ENCODE assay signal across 15 cellular contexts in the genomic region with DNA sequence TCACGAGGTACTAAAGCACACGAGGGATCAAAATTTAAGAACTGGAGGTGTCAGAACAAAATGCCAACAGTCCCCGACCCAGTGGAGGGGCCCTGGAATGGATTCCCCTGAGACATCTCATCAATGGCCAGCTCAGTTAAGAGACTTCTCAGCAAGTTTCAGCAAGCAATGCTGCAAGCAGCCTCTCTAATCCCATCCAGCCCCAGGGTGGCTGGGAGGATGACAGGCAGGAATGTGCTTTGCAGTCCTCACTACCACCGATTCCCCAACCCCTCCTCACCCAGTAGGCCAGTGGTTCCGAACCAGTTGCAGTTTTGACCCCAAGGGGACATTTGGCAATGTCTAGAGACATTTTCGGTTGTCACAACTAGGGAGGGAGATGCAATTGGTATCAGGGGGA. TPM values are rescaled to one million over a fixed set of nuclear protein-coding genes. Genes with fewer than 3 reads are reported as not detected.
A peak's percentile ranks its signal among the peaks of the same experiment; 100 is the strongest.
DNase-seq lines count a peak whose midpoint lies in the region; ATAC-seq lines count a peak whose summit lies in the region.
"Had no signal": no experiment of that assay in that cellular context is flagged by ENCODE, and none has a peak within 500 bp of the region (broad histone marks: within the 10 kb centered on the region; RNA-seq: fewer than 3 reads in every experiment).

No MANE protein-coding gene starts in this region.

- peaks cover 55% of the 10 kb centered on the region for H3K36me3 ChIP-seq in HUES48 (ENCODE audit: control insufficient read depth, insufficient read depth, low read length)
- peaks cover 2% of the 10 kb centered on the region for H3K36me3 ChIP-seq in ectodermal cell (ENCODE audit: control insufficient read depth, insufficient read depth, low read length)
- H3K36me3 ChIP-seq in neuronal stem cell (replicated peaks in 1 of 2; ENCODE audit: control insufficient read depth in 2 of 2, insufficient read depth in 2 of 2, low read length in 2 of 2), result peaks cover 10 to 49% of the 10 kb centered on the region in 2 donors

- H3K4me3 ChIP-seq in HUES48 (ENCODE audit: low read depth, low read length), result no peak overlapping the region
- no peak overlapping the region for H3K4me3 ChIP-seq in ectodermal cell (ENCODE audit: insufficient read depth, low read depth, low read length)
- no peak overlapping the region for H3K4me3 ChIP-seq in neuronal stem cell (ENCODE audit: low read length in 2 of 2)
- H3K4me3 ChIP-seq: HAP-1, K562 had no signal

- H2BK15ac ChIP-seq in neuronal stem cell (ENCODE audit: low read length), result no peak overlapping the region

- peaks cover 38% of the 10 kb centered on the region for H3K4me1 ChIP-seq in HUES48 (ENCODE audit: control insufficient read depth, insufficient read depth, low read length)
- H3K4me1 ChIP-seq in ectodermal cell (ENCODE audit: control insufficient read depth, insufficient read depth, low read length), result peaks cover 23% of the 10 kb centered on the region
- peaks cover 6 to 15% of the 10 kb centered on the region in 2 donors for H3K4me1 ChIP-seq in neuronal stem cell (ENCODE audit: control insufficient read depth in 2 of 2, insufficient read depth in 1 of 2, low read depth in 1 of 2, low read length in 2 of 2)

- H3K9ac ChIP-seq in HUES48 (ENCODE audit: low read depth, low read length) (no peak overlapping the region), neuronal stem cell (ENCODE audit: low read depth, low read length, poor library complexity) (no peak overlapping the region)

- no peak overlapping the region for H3K14ac ChIP-seq in neuronal stem cell (ENCODE audit: low read length)

- no peak overlapping the region for H2BK120ac ChIP-seq in neuronal stem cell (ENCODE audit: low read depth, low read length)

- no peak overlapping the region for H3K23ac ChIP-seq in neuronal stem cell (ENCODE audit: low read depth, low read length, poor library complexity)

- H3K4me2 ChIP-seq in neuronal stem cell (ENCODE audit: insufficient read depth, low read length, poor library complexity, severe bottlenecking), result no peak overlapping the region

- H2AK5ac ChIP-seq in neuronal stem cell (ENCODE audit: low read depth, low read length), result no peak overlapping the region

- no peaks in the 10 kb centered on the region for H3K27me3 ChIP-seq in HUES48 (ENCODE audit: control insufficient read depth, insufficient read depth, low read length)
- no peaks in the 10 kb centered on the region for H3K27me3 ChIP-seq in ectodermal cell (ENCODE audit: control insufficient read depth, insufficient read depth, low read length, poor library complexity, severe bottlenecking)
- H3K27me3 ChIP-seq in neuronal stem cell (ENCODE audit: control insufficient read depth in 3 of 3, insufficient read depth in 3 of 3, low read depth in 1 of 3, low read length in 3 of 3), result no peaks in the 10 kb centered on the region

- H4K8ac ChIP-seq in neuronal stem cell (ENCODE audit: low read depth, low read length), result no peak overlapping the region

- 61 to 68% methylated on average over 6 of the region's 6 CpGs for WGBS in ectodermal cell, 2 experiments
- no CpG with 5 or more reads among the region's 6 CpGs for WGBS in neuronal stem cell (ENCODE audit: extremely low coverage in 2 of 2, insufficient read length in 2 of 2, insufficient replicate concordance in 1 of 2), 2 donors

- H2AFZ ChIP-seq in neuronal stem cell (ENCODE audit: low read length), result no peak overlapping the region

- H3K18ac ChIP-seq in neuronal stem cell (ENCODE audit: low read length), result peak overlapping the region; percentile 11

- H2BK5ac ChIP-seq in neuronal stem cell (ENCODE audit: low read length), result no peak overlapping the region

- H3K27ac ChIP-seq in HUES48 (ENCODE audit: low read depth, low read length) (peak overlapping the region; percentile 9), ectodermal cell (ENCODE audit: insufficient read depth, low read depth, low read length, poor library complexity, severe bottlenecking) (peak overlapping the region; percentile 27), neuronal stem cell (replicated peaks; ENCODE audit: low read length) (no peak overlapping the region)
- H3K27ac ChIP-seq: C4-2B, RWPE1 had no signal

- H3K4ac ChIP-seq in neuronal stem cell (ENCODE audit: low read length), result no peak overlapping the region

- peaks cover 6% of the 10 kb centered on the region for H3K79me1 ChIP-seq in neuronal stem cell (ENCODE audit: low read depth, low read length)

- H3K9me3 ChIP-seq in HUES48 (ENCODE audit: control insufficient read depth, insufficient read depth, low read length), result no peaks in the 10 kb centered on the region
- no peaks in the 10 kb centered on the region for H3K9me3 ChIP-seq in ectodermal cell (ENCODE audit: control insufficient read depth, low read length)
- no peaks in the 10 kb centered on the region for H3K9me3 ChIP-seq in neuronal stem cell (replicated peaks in 1 of 2; ENCODE audit: control insufficient read depth in 2 of 2, insufficient read depth in 1 of 2, low read depth in 1 of 2, low read length in 2 of 2)
- H3K9me3 ChIP-seq: HAP-1 had no signal

- H2BK12ac ChIP-seq in neuronal stem cell (ENCODE audit: low read length), result no peak overlapping the region

- no peak for ATAC-seq in GM21576 (IDR thresholded peaks at IDR 0.05; ENCODE audit: unreplicated experiment)
- no peak for ATAC-seq in GM19467 (IDR thresholded peaks at IDR 0.05; ENCODE audit: unreplicated experiment)
- no peak for ATAC-seq in GM19035 (IDR thresholded peaks at IDR 0.05; ENCODE audit: unreplicated experiment)
- ATAC-seq: K562 had no signal

- no peak overlapping the region for H4K91ac ChIP-seq in neuronal stem cell (ENCODE audit: low read depth, low read length, poor library complexity)

- DNase-seq in ELF-1 (ENCODE audit: low read depth, low spot score), result peak; percentile 52
- DNase-seq in neuronal stem cell (ENCODE audit: low spot score), result no peak
- no peak for DNase-seq in NCI-H526 treated with DMSO at 0.1 percent for 48 hours (lab: John Stamatoyannopoulos, UW)
- DNase-seq: MV-4-11, NCI-H1417 treated with DMSO at 0.1 percent for 48 hours, NCI-H1930 had no signal

RNA-seq across cellular contexts. Expression of a gene that starts 8.7 kb away (rescaled TPM):
- polyA plus RNA-seq in ectodermal cell (2013, experiment 1 of 4), result 41.5 TPM
- 49.6 TPM for polyA plus RNA-seq in ectodermal cell (2013, experiment 2 of 4)
- 36.9 TPM for polyA plus RNA-seq in ectodermal cell (2013, experiment 3 of 4)
- polyA plus RNA-seq in ectodermal cell (2013, experiment 4 of 4), result 41.6 TPM
- polyA plus RNA-seq in neuronal stem cell (2013, experiment 1 of 2), result 53.1 TPM
- 56.8 TPM for polyA plus RNA-seq in neuronal stem cell (2013, experiment 2 of 2)
